In genomic region chr11:2891901-2892214, GRCh38 we compare ENCODE assay signal across 8 cellular contexts. TPM values are rescaled to one million over a fixed set of nuclear protein-coding genes. Genes with fewer than 3 reads are reported as not detected.
A peak's percentile ranks its signal among the peaks of the same experiment; 100 is the strongest.
DNase-seq lines count a peak whose midpoint lies in the region; ATAC-seq and TF ChIP-seq lines count a peak whose summit lies in the region.

No MANE protein-coding gene starts in this region.

- peaks cover 1 to 38% (median 29%) of the 10 kb centered on the region in 5 donors for H3K4me1 ChIP-seq in subcutaneous abdominal adipose tissue (ENCODE audit: control insufficient read depth in 5 of 5, insufficient read depth in 5 of 5, low read length in 5 of 5)

- H3K4me3 ChIP-seq in subcutaneous abdominal adipose tissue (ENCODE audit: low read depth in 1 of 5, low read length in 5 of 5): peak overlapping the region in 4 of 5 donors; percentile 48 to 64 (median 58)

- H3K27me3 Mint-ChIP-seq in activated naive CD8-positive, alpha-beta T cell treated with anti-CD3 and anti-CD28 coated beads for 36 hours: no peaks in the 10 kb centered on the region
- peaks cover 3% of the 10 kb centered on the region for H3K27me3 Mint-ChIP-seq in type B pancreatic cell

- H3K27me3 ChIP-seq in subcutaneous abdominal adipose tissue (ENCODE audit: control insufficient read depth in 5 of 5, insufficient read depth in 4 of 5, low read length in 5 of 5): no peaks in the 10 kb centered on the region

- H3K27ac ChIP-seq in subcutaneous abdominal adipose tissue (ENCODE audit: low read depth, low read length): peak overlapping the region; percentile 37

- peak overlapping the region; percentile 79 for H3K4me3 Mint-ChIP-seq in activated naive CD8-positive, alpha-beta T cell treated with anti-CD3 and anti-CD28 coated beads for 36 hours
- no peak overlapping the region for H3K4me3 Mint-ChIP-seq in type B pancreatic cell

- DNase-seq in NCI-H2081 treated with DMSO at 0.1 percent for 48 hours (lab: John Stamatoyannopoulos, UW) (peak; percentile 18), NCI-H2081 (lab: John Stamatoyannopoulos, UW) (no peak), left colon (peak in 1 of 2 donors; percentile 68), activated gamma-delta T cell (lab: John Stamatoyannopoulos, UW) (no peak), type B pancreatic cell (ENCODE audit: extremely low spot score, unreplicated experiment) (no peak)
- DNase-seq in activated naive CD8-positive, alpha-beta T cell treated with anti-CD3 and anti-CD28 coated beads for 36 hours: no peak

- TF ChIP-seq CTCF in type B pancreatic cell (conservative IDR thresholded peaks at IDR 0.05): no peak

- H3K9ac ChIP-seq in subcutaneous abdominal adipose tissue (ENCODE audit: low read length in 5 of 5): peak overlapping the region in 2 of 5 donors; percentile 48 to 64

- intact Hi-C loops in left colon (cut with DNase I, micrococcal nuclease): loop anchor here in 1 of 2 donors (5.0 to 10.0 kb wide), 2 partner anchors 360 to 467 kb away; no protein-coding TSS in a partner anchor

- ATAC-seq in left colon: peak; percentile 9
- no peak for ATAC-seq in GM19467 (IDR thresholded peaks at IDR 0.05; ENCODE audit: unreplicated experiment)

- H3K36me3 Mint-ChIP-seq in activated naive CD8-positive, alpha-beta T cell treated with anti-CD3 and anti-CD28 coated beads for 36 hours: no peaks in the 10 kb centered on the region
- no peaks in the 10 kb centered on the region for H3K36me3 Mint-ChIP-seq in type B pancreatic cell

- H3K4me1 Mint-ChIP-seq in activated naive CD8-positive, alpha-beta T cell treated with anti-CD3 and anti-CD28 coated beads for 36 hours: peaks cover 26% of the 10 kb centered on the region
- peaks cover 7% of the 10 kb centered on the region for H3K4me1 Mint-ChIP-seq in type B pancreatic cell (ENCODE audit: unreplicated experiment)

- H3K27ac Mint-ChIP-seq in activated naive CD8-positive, alpha-beta T cell treated with anti-CD3 and anti-CD28 coated beads for 36 hours: peak overlapping the region; percentile 85
- H3K27ac Mint-ChIP-seq in type B pancreatic cell: no peak overlapping the region

- no peaks in the 10 kb centered on the region for H3K9me3 ChIP-seq in subcutaneous abdominal adipose tissue (ENCODE audit: control insufficient read depth in 5 of 5, low read length in 5 of 5)

- H3K36me3 ChIP-seq in subcutaneous abdominal adipose tissue (ENCODE audit: control insufficient read depth in 5 of 5, insufficient read depth in 5 of 5, low read length in 5 of 5): no peaks in the 10 kb centered on the region

- H3K9me3 Mint-ChIP-seq in activated naive CD8-positive, alpha-beta T cell treated with anti-CD3 and anti-CD28 coated beads for 36 hours: no peaks in the 10 kb centered on the region
- no peaks in the 10 kb centered on the region for H3K9me3 Mint-ChIP-seq in type B pancreatic cell

RNA-seq across cellular contexts. Expression of gene CDKN1C, which starts 6.3 kb away (rescaled TPM):
- 1 to 10 TPM in 1 of 2 experiments, under 1 TPM in 1; 0.85 to 1.0 TPM for total RNA-seq in activated naive CD8-positive, alpha-beta T cell treated with anti-CD3 and anti-CD28 coated beads for 36 hours
- total RNA-seq in left colon (10 to 100 TPM in 1 of 2 donors, 1 to 10 TPM in 1; 5.8 to 10.6 TPM), type B pancreatic cell (ENCODE audit: low replicate concordance) (108 and 140 TPM in 2 replicates)

RNA-seq across cellular contexts. Expression of gene PHLDA2, which starts 37.4 kb away (rescaled TPM):
- total RNA-seq in activated naive CD8-positive, alpha-beta T cell treated with anti-CD3 and anti-CD28 coated beads for 36 hours: 1 to 10 TPM; 1.3 to 2.5 TPM
- 10 to 100 TPM; 29.9 to 36.7 TPM for total RNA-seq in left colon
- 3.7 and 14.2 TPM in 2 replicates for total RNA-seq in type B pancreatic cell (ENCODE audit: low replicate concordance)
